Comparison of ENCODE assay signal across 27 cellular contexts in genomic region chr17:56674401-56674925, GRCh38.
"Had no signal": no experiment of that assay in that cellular context is flagged by ENCODE, and none has a peak within 500 bp of the region (broad histone marks: within the 10 kb centered on the region; RNA-seq: fewer than 3 reads in every experiment).

No MANE protein-coding gene starts in this region.

- H3K36me3 ChIP-seq: left lung, pancreas, prostate gland, stomach, thyroid gland, transverse colon, upper lobe of left lung, vagina had no signal

- ATAC-seq: left colon; left lung; naive thymus-derived CD8-positive, alpha-beta T cell; pancreas; right cardiac atrium; sciatic nerve; stimulated activated naive B cell treated with anti-CD40 and anti-IgM and Interleukin-4, amounts not matched to agents 10 μg/mL and 1 μg/mL and 100 μg/mL, for 72 hours; stimulated activated naive CD8-positive, alpha-beta T cell treated with anti-CD3 and anti-CD28 coated beads, Interleukin-15, Interleukin-2, amounts not matched to agents 100 U/mL and 50 U/mL, for 24 hours had no signal

- H3K27me3 ChIP-seq: testis, thyroid gland, vagina had no signal

- H3K9me3 ChIP-seq: left lung, pancreas, prostate gland, stomach, testis, thyroid gland, transverse colon, upper lobe of left lung, vagina had no signal

- FAIRE-seq: kidney, pancreas had no signal

- H3K4me1 ChIP-seq: prostate gland had no signal

- DNase-seq: hippocampal formation; kidney; left colon; left lung; midbrain; naive thymus-derived CD8-positive, alpha-beta T cell; nucleus accumbens; pancreas; posterior cingulate gyrus; retina; right cardiac atrium; stimulated activated CD4-positive, alpha-beta T cell treated with anti-CD3 and anti-CD28 coated beads, Interleukin-12 subunit alpha, Interleukin-12 subunit beta, amount 100 ng/mL, for 4 hours; stimulated activated CD4-positive, alpha-beta T cell treated with anti-CD3 and anti-CD28 coated beads, Interleukin-15, amount 100 ng/mL, for 24 hours; stimulated activated CD4-positive, alpha-beta T cell treated with anti-CD3 and anti-CD28 coated beads, Interleukin-2, amount 100 ng/mL, for 24 hours; stimulated activated CD4-positive, alpha-beta T cell treated with anti-CD3 and anti-CD28 coated beads, Interleukin-4, amount 100 ng/mL, for 1 hour; stimulated activated naive B cell treated with anti-CD40 and anti-IgM and Interleukin-4, amounts not matched to agents 10 μg/mL and 1 μg/mL and 100 μg/mL, for 72 hours; stimulated activated naive CD8-positive, alpha-beta T cell treated with anti-CD3 and anti-CD28 coated beads, Interleukin-15, Interleukin-2, amounts not matched to agents 100 U/mL and 50 U/mL, for 24 hours; stomach; testis; thyroid gland; transverse colon; upper lobe of left lung had no signal

- H3K4me3 ChIP-seq: left lung, lung, pancreas, prostate gland, skin epidermis, stomach, testis, thyroid gland, transverse colon, upper lobe of left lung, vagina had no signal

- H3K27ac ChIP-seq: left lung, pancreas, prostate gland, skin epidermis, stomach, testis, thyroid gland, transverse colon, upper lobe of left lung, vagina had no signal
